ENCODE assay signal across 1 cellular context in genomic region chr3:177498037-177498857, GRCh38.
TF ChIP-seq lines count a peak whose summit lies in the region.

No MANE protein-coding gene starts in this region.

TF ChIP-seq in HEK293, 187 proteins besides CTCF, POLR2A, EP300 and RAD21 (continued from another document):
- TF ChIP-seq, protein P1, sequence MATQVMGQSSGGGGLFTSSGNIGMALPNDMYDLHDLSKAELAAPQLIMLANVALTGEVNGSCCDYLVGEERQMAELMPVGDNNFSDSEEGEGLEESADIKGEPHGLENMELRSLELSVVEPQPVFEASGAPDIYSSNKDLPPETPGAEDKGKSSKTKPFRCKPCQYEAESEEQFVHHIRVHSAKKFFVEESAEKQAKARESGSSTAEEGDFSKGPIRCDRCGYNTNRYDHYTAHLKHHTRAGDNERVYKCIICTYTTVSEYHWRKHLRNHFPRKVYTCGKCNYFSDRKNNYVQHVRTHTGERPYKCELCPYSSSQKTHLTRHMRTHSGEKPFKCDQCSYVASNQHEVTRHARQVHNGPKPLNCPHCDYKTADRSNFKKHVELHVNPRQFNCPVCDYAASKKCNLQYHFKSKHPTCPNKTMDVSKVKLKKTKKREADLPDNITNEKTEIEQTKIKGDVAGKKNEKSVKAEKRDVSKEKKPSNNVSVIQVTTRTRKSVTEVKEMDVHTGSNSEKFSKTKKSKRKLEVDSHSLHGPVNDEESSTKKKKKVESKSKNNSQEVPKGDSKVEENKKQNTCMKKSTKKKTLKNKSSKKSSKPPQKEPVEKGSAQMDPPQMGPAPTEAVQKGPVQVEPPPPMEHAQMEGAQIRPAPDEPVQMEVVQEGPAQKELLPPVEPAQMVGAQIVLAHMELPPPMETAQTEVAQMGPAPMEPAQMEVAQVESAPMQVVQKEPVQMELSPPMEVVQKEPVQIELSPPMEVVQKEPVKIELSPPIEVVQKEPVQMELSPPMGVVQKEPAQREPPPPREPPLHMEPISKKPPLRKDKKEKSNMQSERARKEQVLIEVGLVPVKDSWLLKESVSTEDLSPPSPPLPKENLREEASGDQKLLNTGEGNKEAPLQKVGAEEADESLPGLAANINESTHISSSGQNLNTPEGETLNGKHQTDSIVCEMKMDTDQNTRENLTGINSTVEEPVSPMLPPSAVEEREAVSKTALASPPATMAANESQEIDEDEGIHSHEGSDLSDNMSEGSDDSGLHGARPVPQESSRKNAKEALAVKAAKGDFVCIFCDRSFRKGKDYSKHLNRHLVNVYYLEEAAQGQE (tag by site-specific recombination; IDR thresholded peaks at IDR 0.05): no peak
- no peak for TF ChIP-seq ZNF433 (tag by site-specific recombination; IDR thresholded peaks at IDR 0.05; ENCODE audit: low read depth)
- 0 out of 2 replicates have a peak, but pooled peaks have one; percentile 20 for TF ChIP-seq SCRT2 (tag by site-specific recombination; IDR thresholded peaks at IDR 0.05)
TF ChIP-seq in HEK293: peak in this region for 4.
